26 cellular contexts compared by ENCODE assay signal in the genomic region with DNA sequence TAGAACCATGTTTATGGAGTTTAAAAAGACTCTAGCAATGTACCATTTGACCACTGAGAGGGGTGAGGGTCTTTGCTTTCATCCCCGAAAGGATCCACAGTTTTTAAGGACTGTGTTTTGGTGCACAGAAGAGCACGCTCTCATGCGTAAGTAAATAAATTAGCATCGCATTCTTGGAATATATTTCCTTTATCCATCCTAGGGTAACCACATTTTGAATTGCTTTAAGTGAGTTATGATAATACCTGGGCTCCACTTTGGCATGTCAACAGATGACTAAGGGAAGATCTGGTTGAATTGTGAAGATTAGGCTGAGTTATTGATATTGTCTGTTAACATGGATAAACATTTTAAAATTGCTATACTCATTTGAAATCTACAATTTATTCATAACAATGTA.
DNase-seq lines count a peak whose midpoint lies in the region; ATAC-seq, FAIRE-seq and TF ChIP-seq lines count a peak whose summit lies in the region.
"Had no signal": no experiment of that assay in that cellular context is flagged by ENCODE, and none has a peak within 500 bp of the region (broad histone marks: within the 10 kb centered on the region; RNA-seq: fewer than 3 reads in every experiment).

No MANE protein-coding gene starts in this region.

- H3K4me2 ChIP-seq in astrocyte (ENCODE audit: low read length) = no peak overlapping the region
- H3K4me2 ChIP-seq: BLaER1 had no signal

- H3K4me3 ChIP-seq in astrocyte (ENCODE audit: insufficient read depth, low read depth, low read length) = no peak overlapping the region
- no peak overlapping the region for H3K4me3 ChIP-seq in astrocyte of the spinal cord (ENCODE audit: low read depth, low read length)
- H3K4me3 ChIP-seq in right cardiac atrium (ENCODE audit: low read length) = no peak overlapping the region
- no peak overlapping the region for H3K4me3 ChIP-seq in heart right ventricle
- H3K4me3 ChIP-seq: BLaER1, GM12878 had no signal

- no peak overlapping the region for H3K4me3 Mint-ChIP-seq in astrocyte (ENCODE audit: unreplicated experiment)
- H3K4me3 Mint-ChIP-seq: CD14-positive monocyte; CD4-positive, alpha-beta memory T cell; CD4-positive, CD25-positive, alpha-beta regulatory T cell; CD8-positive, alpha-beta memory T cell had no signal

- intact Hi-C loops in right cardiac atrium (cut with DNase I) (no loop called here), heart right ventricle (cut with DNase I) (no loop called here)

- no peaks in the 10 kb centered on the region for H3K27me3 Mint-ChIP-seq in astrocyte (ENCODE audit: low read depth, unreplicated experiment)
- H3K27me3 Mint-ChIP-seq: CD4-positive, alpha-beta memory T cell; CD4-positive, CD25-positive, alpha-beta regulatory T cell; CD8-positive, alpha-beta memory T cell had no signal

- H3K27ac ChIP-seq in astrocyte (ENCODE audit: low read depth, low read length) = no peak overlapping the region
- no peak overlapping the region for H3K27ac ChIP-seq in right cardiac atrium (ENCODE audit: low read length)
- H3K27ac ChIP-seq in heart right ventricle = no peak overlapping the region
- H3K27ac ChIP-seq: BLaER1 had no signal

- H3K4me1 ChIP-seq in astrocyte (ENCODE audit: insufficient read depth, low read length) (no peaks in the 10 kb centered on the region), right cardiac atrium (ENCODE audit: control insufficient read depth, insufficient read depth, low read length) (no peaks in the 10 kb centered on the region), heart right ventricle (no peaks in the 10 kb centered on the region)
- H3K4me1 ChIP-seq: BE2C, BLaER1 had no signal

- H3K9me3 ChIP-seq in astrocyte (ENCODE audit: insufficient read depth, low read depth, low read length) (no peaks in the 10 kb centered on the region), right cardiac atrium (ENCODE audit: control insufficient read depth, low read length) (no peaks in the 10 kb centered on the region), heart right ventricle (no peaks in the 10 kb centered on the region)
- H3K9me3 ChIP-seq: BE2C, BLaER1 had no signal

- ATAC-seq in HG02884 (IDR thresholded peaks at IDR 0.05; ENCODE audit: unreplicated experiment) = no peak
- ATAC-seq in right cardiac atrium = no peak
- no peak for ATAC-seq in heart right ventricle
- ATAC-seq: GM12878 had no signal

- H3K27ac Mint-ChIP-seq in astrocyte (ENCODE audit: unreplicated experiment) = no peak overlapping the region
- H3K27ac Mint-ChIP-seq: CD14-positive monocyte; CD4-positive, alpha-beta memory T cell; CD4-positive, CD25-positive, alpha-beta regulatory T cell; CD8-positive, alpha-beta memory T cell had no signal

- no peaks in the 10 kb centered on the region for H3K36me3 Mint-ChIP-seq in astrocyte (ENCODE audit: low read depth, unreplicated experiment)
- H3K36me3 Mint-ChIP-seq: CD14-positive monocyte; CD4-positive, alpha-beta memory T cell; CD4-positive, CD25-positive, alpha-beta regulatory T cell; CD8-positive, alpha-beta memory T cell had no signal

- 97% methylated on average over 4 of the region's 4 CpGs for WGBS in right cardiac atrium
- 94 to 98% methylated on average over 4 of the region's 4 CpGs for WGBS in heart right ventricle, 2 donors

- no peak for TF ChIP-seq CTCF in astrocyte (IDR thresholded peaks at IDR 0.05; ENCODE audit: insufficient read depth, low read depth, low read length)
- TF ChIP-seq CTCF in astrocyte of the spinal cord (IDR thresholded peaks at IDR 0.05; ENCODE audit: low read depth, low read length) = no peak
- TF ChIP-seq CTCF in heart right ventricle (IDR thresholded peaks at IDR 0.05) = no peak

- no peaks in the 10 kb centered on the region for H3K36me3 ChIP-seq in astrocyte (ENCODE audit: insufficient read depth, low read length)
- H3K36me3 ChIP-seq in heart right ventricle = no peaks in the 10 kb centered on the region
- H3K36me3 ChIP-seq: BE2C, BLaER1 had no signal

- DNase-seq in astrocyte (ENCODE audit: low read depth) (peak; percentile 53), astrocyte of the spinal cord (ENCODE audit: low read depth, low spot score) (peak; percentile 11), right cardiac atrium (no peak), heart right ventricle (no peak)
- DNase-seq: 8988T; ACHN; BE2C; C1 segment of cervical spinal cord; CD4-positive, alpha-beta memory T cell; CD4-positive, CD25-positive, alpha-beta regulatory T cell; CD8-positive, alpha-beta memory T cell; COR-L47; DMS 273 treated with DMSO at 0.1 percent for 48 hours; DMS153; DMS53; DMS79; DND-41; EL; GDM1 had no signal

- H3K9me3 Mint-ChIP-seq in astrocyte (ENCODE audit: unreplicated experiment) = peaks cover 3% of the 10 kb centered on the region

- no peak overlapping the region for H2AFZ ChIP-seq in astrocyte (ENCODE audit: low read depth, low read length)

- no peak for FAIRE-seq in astrocyte (lab: Jason Lieb, UNC)
- FAIRE-seq: A204.1, GM12878, GM12892, GM18507 had no signal

- H3K9ac ChIP-seq in astrocyte (ENCODE audit: low read length) = no peak overlapping the region
- H3K9ac ChIP-seq: BLaER1 had no signal

- no peaks in the 10 kb centered on the region for H3K79me2 ChIP-seq in astrocyte (ENCODE audit: insufficient read depth, low read length)

- H4K20me1 ChIP-seq in astrocyte (ENCODE audit: insufficient read depth, low read length) = no peaks in the 10 kb centered on the region
- H4K20me1 ChIP-seq: BLaER1 had no signal

- H3K27me3 ChIP-seq in astrocyte (ENCODE audit: insufficient read depth, low read length) (no peaks in the 10 kb centered on the region), right cardiac atrium (ENCODE audit: control insufficient read depth, insufficient read depth) (no peaks in the 10 kb centered on the region), heart right ventricle (no peaks in the 10 kb centered on the region)
- H3K27me3 ChIP-seq: BE2C, BLaER1 had no signal

- in situ Hi-C loops in astrocyte of the spinal cord (cut with HindIII; ENCODE audit: low sequenced_read_pairs) = no loop called here

- no peaks in the 10 kb centered on the region for H3K4me1 Mint-ChIP-seq in astrocyte (ENCODE audit: low read depth, unreplicated experiment)
- H3K4me1 Mint-ChIP-seq: CD14-positive monocyte; CD4-positive, alpha-beta memory T cell; CD4-positive, CD25-positive, alpha-beta regulatory T cell; CD8-positive, alpha-beta memory T cell had no signal

Comparison
In these comparisons a context has a peak if more than half of its experiments do, and no peak if none do; other contexts are left out.
1. DNase-seq: peak in astrocyte (single experiment) and astrocyte of the spinal cord (single experiment); none in right cardiac atrium (0 of 3) and heart right ventricle (0 of 2).